ENCODE assay signal across 9 cellular contexts in the genomic region with DNA sequence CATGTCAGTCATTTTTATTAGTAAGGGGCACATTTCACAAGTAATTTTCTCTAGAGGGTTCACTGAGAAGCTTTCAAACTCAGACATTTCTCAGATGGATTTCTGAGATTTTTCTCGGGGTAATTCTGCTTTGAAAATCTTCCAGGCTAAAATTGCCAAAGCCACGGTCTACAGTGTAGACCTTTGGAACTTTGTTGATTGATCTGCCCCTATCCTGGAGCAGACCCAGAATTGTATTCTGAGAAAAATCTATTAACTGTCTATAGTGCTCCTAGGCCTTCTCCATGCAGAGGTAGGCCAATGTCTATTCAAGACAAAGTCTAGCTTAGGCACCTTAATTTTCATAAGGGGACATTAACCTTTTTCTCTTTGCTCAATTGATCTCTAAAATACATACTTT.
"Had no signal": no experiment of that assay in that cellular context is flagged by ENCODE, and none has a peak within 500 bp of the region (broad histone marks: within the 10 kb centered on the region; RNA-seq: fewer than 3 reads in every experiment).

No MANE protein-coding gene starts in this region.

- ATAC-seq: HCT116 had no signal

- H3K27ac Mint-ChIP-seq: HFFc6, IgD-negative memory B cell had no signal

- H3K4me2 ChIP-seq: KMS-11 had no signal

- H3K36me3 Mint-ChIP-seq: IgD-negative memory B cell had no signal

- H3K4me3 ChIP-seq: GM23248, HAP-1 had no signal

- H3K27me3 Mint-ChIP-seq: IgD-negative memory B cell had no signal

- H3K36me3 ChIP-seq: HAP-1 had no signal

- H3K9me3 Mint-ChIP-seq: HFFc6 had no signal

- H3K9ac ChIP-seq: GM23248, KMS-11 had no signal

- H3K27ac ChIP-seq: GM23248, KMS-11 had no signal

- H3K4me3 Mint-ChIP-seq: HFFc6 had no signal

- DNase-seq: GM23248, GOT3, H7, HFFc6, KBM-7 had no signal

- H3K9me3 ChIP-seq: HAP-1 had no signal
